Comparison of ENCODE assay signal across 17 cellular contexts in the genomic region with DNA sequence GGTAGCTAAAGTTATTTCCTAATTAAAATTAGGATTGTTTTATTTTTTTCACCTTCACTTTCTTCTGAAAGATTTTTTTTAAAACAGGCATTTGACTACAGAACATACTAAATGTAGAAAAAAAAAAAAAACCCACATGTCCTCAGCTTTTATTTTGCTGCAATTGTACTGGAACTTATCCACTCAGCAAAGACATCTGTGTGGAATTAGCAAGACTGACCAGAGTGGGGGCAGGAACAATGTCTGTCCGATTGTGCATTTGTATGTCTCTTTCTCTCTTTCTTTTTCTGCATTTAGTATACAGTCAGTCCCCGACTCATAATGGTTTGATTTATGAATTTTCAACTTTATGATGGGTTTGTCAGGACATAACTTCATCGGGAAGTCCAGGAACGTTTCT.
"Had no signal": no experiment of that assay in that cellular context is flagged by ENCODE, and none has a peak within 500 bp of the region (broad histone marks: within the 10 kb centered on the region; RNA-seq: fewer than 3 reads in every experiment).

No MANE protein-coding gene starts in this region.

- H3K27me3 Mint-ChIP-seq: activated T-helper 17 cell treated with anti-CD3 and anti-CD28 coated beads, Interleukin-2, amount 50 U/mL, for 72 hours; naive thymus-derived CD8-positive, alpha-beta T cell; stimulated activated naive B cell treated with anti-CD40 and anti-IgM and Interleukin-4, amounts not matched to agents 10 μg/mL and 1 μg/mL and 100 μg/mL, for 72 hours had no signal

- H3K4me3 Mint-ChIP-seq: activated naive CD4-positive, alpha-beta T cell treated with anti-CD3 and anti-CD28 coated beads for 36 hours; activated T-helper 17 cell treated with anti-CD3 and anti-CD28 coated beads, Interleukin-2, amount 50 U/mL, for 72 hours; naive thymus-derived CD8-positive, alpha-beta T cell; stimulated activated naive B cell treated with anti-CD40 and anti-IgM and Interleukin-4, amounts not matched to agents 10 μg/mL and 1 μg/mL and 100 μg/mL, for 72 hours; T-helper 1 cell treated with Interleukin-12 subunit alpha and Interleukin-12 subunit beta and Interleukin-4 antibody, amounts not matched to agents 30 μg/mL and 1 μg/mL, for 36 hours; WTC11 had no signal

- H3K9me3 ChIP-seq: esophagus muscularis mucosa, prostate gland, sigmoid colon, upper lobe of left lung had no signal

- DNase-seq: activated CD4-positive, alpha-beta T cell treated with anti-CD3 and anti-CD28 coated beads for 48 hours; activated naive CD4-positive, alpha-beta T cell treated with anti-CD3 and anti-CD28 coated beads for 36 hours; amniotic stem cell; brain microvascular endothelial cell; hypothalamus; mucosa of descending colon; naive thymus-derived CD8-positive, alpha-beta T cell; sigmoid colon; stimulated activated CD4-positive, alpha-beta T cell treated with anti-CD3 and anti-CD28 coated beads, Interleukin-2, amount 100 ng/mL, for 24 hours; stimulated activated naive B cell treated with anti-CD40 and anti-IgM and Interleukin-4, amounts not matched to agents 10 μg/mL and 1 μg/mL and 100 μg/mL, for 72 hours; substantia nigra; upper lobe of left lung had no signal

- H3K9me3 Mint-ChIP-seq: activated T-helper 17 cell treated with anti-CD3 and anti-CD28 coated beads, Interleukin-2, amount 50 U/mL, for 72 hours had no signal

- H3K4me1 Mint-ChIP-seq: activated T-helper 17 cell treated with anti-CD3 and anti-CD28 coated beads, Interleukin-2, amount 50 U/mL, for 72 hours had no signal

- H3K27me3 ChIP-seq: brain microvascular endothelial cell, esophagus muscularis mucosa, sigmoid colon, upper lobe of left lung had no signal

- H3K27ac Mint-ChIP-seq: activated naive CD4-positive, alpha-beta T cell treated with anti-CD3 and anti-CD28 coated beads for 36 hours; activated T-helper 17 cell treated with anti-CD3 and anti-CD28 coated beads, Interleukin-2, amount 50 U/mL, for 72 hours; stimulated activated naive B cell treated with anti-CD40 and anti-IgM and Interleukin-4, amounts not matched to agents 10 μg/mL and 1 μg/mL and 100 μg/mL, for 72 hours; T-helper 1 cell treated with Interleukin-12 subunit alpha and Interleukin-12 subunit beta and Interleukin-4 antibody, amounts not matched to agents 30 μg/mL and 1 μg/mL, for 36 hours; WTC11 had no signal

- H3K4me1 ChIP-seq: prostate gland, sigmoid colon, upper lobe of left lung had no signal

- H3K4me3 ChIP-seq: esophagus muscularis mucosa, mucosa of descending colon, prostate gland, sigmoid colon, upper lobe of left lung had no signal

- H3K36me3 ChIP-seq: brain microvascular endothelial cell, prostate gland, sigmoid colon, upper lobe of left lung had no signal

- H3K27ac ChIP-seq: brain microvascular endothelial cell, esophagus muscularis mucosa, prostate gland, sigmoid colon, upper lobe of left lung had no signal
